Comparison of ENCODE assay signal across 16 cellular contexts in the genomic region with DNA sequence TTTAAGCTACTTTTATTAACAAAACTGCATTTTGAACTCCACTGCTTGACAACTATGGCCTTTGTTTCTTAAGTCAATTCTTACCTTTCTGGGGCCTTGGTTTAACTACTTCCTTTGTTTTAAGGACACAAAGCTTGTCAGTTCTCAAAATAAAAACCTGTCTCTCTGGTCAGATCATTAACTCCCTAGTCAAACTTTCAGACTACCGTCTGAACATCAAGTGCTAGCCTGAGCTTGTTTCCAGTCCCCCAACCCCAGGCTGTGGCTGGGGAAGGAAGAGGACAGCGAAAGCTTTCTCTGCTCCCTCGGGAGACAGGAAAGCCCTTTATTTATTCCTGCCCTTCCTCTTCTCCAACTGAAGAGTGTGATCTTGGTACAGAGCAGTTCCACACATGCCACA. TPM values are rescaled to one million over a fixed set of nuclear protein-coding genes. Genes with fewer than 3 reads are reported as not detected.
DNase-seq lines count a peak whose midpoint lies in the region; ATAC-seq and TF ChIP-seq lines count a peak whose summit lies in the region.
"Had no signal": no experiment of that assay in that cellular context is flagged by ENCODE, and none has a peak within 500 bp of the region (broad histone marks: within the 10 kb centered on the region; RNA-seq: fewer than 3 reads in every experiment).

No MANE protein-coding gene starts in this region.

- H3K9me3 ChIP-seq in lower lobe of right lung, result no peaks in the 10 kb centered on the region

- peaks cover 22% of the 10 kb centered on the region for H3K36me3 Mint-ChIP-seq in activated T-cell treated with anti-CD3 and anti-CD28 coated beads, Interleukin-2, amount 50 U/mL, for 4 hours (ENCODE audit: insufficient read depth)
- peaks cover 13 to 23% of the 10 kb centered on the region in 2 donors for H3K36me3 Mint-ChIP-seq in activated T-cell treated with anti-CD3 and anti-CD28 coated beads, Interleukin-2, amount 50 U/mL, for 72 hours (ENCODE audit: insufficient read depth in 2 of 2)
- peaks cover 38% of the 10 kb centered on the region for H3K36me3 Mint-ChIP-seq in activated naive CD8-positive, alpha-beta T cell treated with anti-CD3 and anti-CD28 coated beads for 36 hours

- H3K36me3 ChIP-seq in lower lobe of right lung, result no peaks in the 10 kb centered on the region
- H3K36me3 ChIP-seq: cardiac muscle cell, heart left ventricle had no signal

- no peak overlapping the region for H3K27ac Mint-ChIP-seq in activated T-cell treated with anti-CD3 and anti-CD28 coated beads, Interleukin-2, amount 50 U/mL, for 72 hours
- peak overlapping the region; percentile 39 for H3K27ac Mint-ChIP-seq in activated naive CD8-positive, alpha-beta T cell treated with anti-CD3 and anti-CD28 coated beads for 36 hours
- H3K27ac Mint-ChIP-seq: activated CD4-positive, alpha-beta memory T cell treated with anti-CD3 and anti-CD28 coated beads for 36 hours had no signal

- no peak for ATAC-seq in activated T-cell treated with anti-CD3 and anti-CD28 coated beads, Interleukin-2, amount 50 U/mL, for 4 hours
- no peak for ATAC-seq in activated T-cell treated with anti-CD3 and anti-CD28 coated beads, Interleukin-2, amount 50 U/mL, for 72 hours (replicated peaks in 1 of 2)
- ATAC-seq in lower lobe of right lung (no peak), GM21529 (IDR thresholded peaks at IDR 0.05; ENCODE audit: unreplicated experiment) (no peak), GM21619 (IDR thresholded peaks at IDR 0.05; ENCODE audit: unreplicated experiment) (no peak)
- ATAC-seq: heart left ventricle had no signal

- DNase-seq in activated T-cell treated with anti-CD3 and anti-CD28 coated beads, Interleukin-2, amount 50 U/mL, for 4 hours, result no peak
- DNase-seq in activated T-cell treated with anti-CD3 and anti-CD28 coated beads, Interleukin-2, amount 50 U/mL, for 72 hours, result no peak
- no peak for DNase-seq in activated naive CD8-positive, alpha-beta T cell treated with anti-CD3 and anti-CD28 coated beads for 36 hours
- DNase-seq in lower lobe of right lung, result no peak
- DNase-seq in substantia nigra (lab: John Stamatoyannopoulos, UW), result no peak
- DNase-seq in cerebellum (ENCODE audit: low spot score), result no peak
- DNase-seq: activated CD4-positive, alpha-beta memory T cell treated with anti-CD3 and anti-CD28 coated beads for 36 hours; activated effector memory CD4-positive, alpha-beta T cell treated with anti-CD3 and anti-CD28 coated beads, Interleukin-2, amount 50 U/mL, for 16 hours; GF-D8; heart left ventricle; KG1; NCI-H82; nucleus accumbens had no signal

- H3K4me1 Mint-ChIP-seq in activated T-cell treated with anti-CD3 and anti-CD28 coated beads, Interleukin-2, amount 50 U/mL, for 4 hours (ENCODE audit: low read depth), result peaks cover 25% of the 10 kb centered on the region
- H3K4me1 Mint-ChIP-seq in activated T-cell treated with anti-CD3 and anti-CD28 coated beads, Interleukin-2, amount 50 U/mL, for 72 hours (ENCODE audit: low read depth), result peaks cover 17% of the 10 kb centered on the region
- peaks cover 15% of the 10 kb centered on the region for H3K4me1 Mint-ChIP-seq in activated naive CD8-positive, alpha-beta T cell treated with anti-CD3 and anti-CD28 coated beads for 36 hours

- no peak for TF ChIP-seq CTCF in lower lobe of right lung (IDR thresholded peaks at IDR 0.05)

- intact Hi-C loops in lower lobe of right lung (cut with DNase I), result no loop called here

- H3K9me3 Mint-ChIP-seq in activated T-cell treated with anti-CD3 and anti-CD28 coated beads, Interleukin-2, amount 50 U/mL, for 4 hours, result peaks cover 12% of the 10 kb centered on the region
- H3K9me3 Mint-ChIP-seq in activated T-cell treated with anti-CD3 and anti-CD28 coated beads, Interleukin-2, amount 50 U/mL, for 72 hours, result peaks cover 0 to 10% of the 10 kb centered on the region in 2 donors
- peaks cover 20% of the 10 kb centered on the region for H3K9me3 Mint-ChIP-seq in activated naive CD8-positive, alpha-beta T cell treated with anti-CD3 and anti-CD28 coated beads for 36 hours

- H3K27ac ChIP-seq in lower lobe of right lung, result peak overlapping the region; percentile 27
- peak overlapping the region; percentile 7 for H3K27ac ChIP-seq in substantia nigra (ENCODE audit: low read depth, low read length, poor library complexity, severe bottlenecking)
- H3K27ac ChIP-seq: cardiac muscle cell, heart left ventricle had no signal

- H3K4me1 ChIP-seq in lower lobe of right lung, result peaks cover 49% of the 10 kb centered on the region

- H3K27me3 ChIP-seq in lower lobe of right lung (ENCODE audit: low read depth), result no peaks in the 10 kb centered on the region
- H3K27me3 ChIP-seq: heart left ventricle had no signal

- H3K4me3 ChIP-seq in lower lobe of right lung, result peak overlapping the region; percentile 84
- H3K4me3 ChIP-seq: cardiac muscle cell, heart left ventricle had no signal

- H3K4me3 Mint-ChIP-seq in activated T-cell treated with anti-CD3 and anti-CD28 coated beads, Interleukin-2, amount 50 U/mL, for 4 hours, result peak overlapping the region; percentile 2
- H3K4me3 Mint-ChIP-seq in activated T-cell treated with anti-CD3 and anti-CD28 coated beads, Interleukin-2, amount 50 U/mL, for 72 hours, result no peak overlapping the region
- H3K4me3 Mint-ChIP-seq in activated naive CD8-positive, alpha-beta T cell treated with anti-CD3 and anti-CD28 coated beads for 36 hours, result no peak overlapping the region

- no peaks in the 10 kb centered on the region for H3K27me3 Mint-ChIP-seq in activated T-cell treated with anti-CD3 and anti-CD28 coated beads, Interleukin-2, amount 50 U/mL, for 4 hours (ENCODE audit: low read depth)
- H3K27me3 Mint-ChIP-seq in activated T-cell treated with anti-CD3 and anti-CD28 coated beads, Interleukin-2, amount 50 U/mL, for 72 hours (ENCODE audit: low read depth), result no peaks in the 10 kb centered on the region
- H3K27me3 Mint-ChIP-seq in activated naive CD8-positive, alpha-beta T cell treated with anti-CD3 and anti-CD28 coated beads for 36 hours, result no peaks in the 10 kb centered on the region
- H3K27me3 Mint-ChIP-seq: activated CD4-positive, alpha-beta memory T cell treated with anti-CD3 and anti-CD28 coated beads for 36 hours had no signal

RNA-seq across cellular contexts. Expression of gene SH3YL1, which starts 1.7 kb away (rescaled TPM):
- total RNA-seq in activated T-cell treated with anti-CD3 and anti-CD28 coated beads, Interleukin-2, amount 50 U/mL, for 4 hours, result 10 to 100 TPM; 12.9 to 14.7 (median 13.9) TPM
- total RNA-seq in activated T-cell treated with anti-CD3 and anti-CD28 coated beads, Interleukin-2, amount 50 U/mL, for 72 hours, result 10 to 100 TPM; 31.6 to 37.8 TPM
- total RNA-seq in activated naive CD8-positive, alpha-beta T cell treated with anti-CD3 and anti-CD28 coated beads for 36 hours, result 10 to 100 TPM; 15.8 to 17.9 TPM
- total RNA-seq in lower lobe of right lung, result 42.2 TPM
- 104 TPM for total RNA-seq in cerebellum

RNA-seq across cellular contexts. Expression of gene ACP1, which starts 2.6 kb away (rescaled TPM):
- total RNA-seq in activated T-cell treated with anti-CD3 and anti-CD28 coated beads, Interleukin-2, amount 50 U/mL, for 4 hours, result 100 to 1,000 TPM; 132 to 178 (median 168) TPM
- total RNA-seq in activated T-cell treated with anti-CD3 and anti-CD28 coated beads, Interleukin-2, amount 50 U/mL, for 72 hours, result 100 to 1,000 TPM; 141 to 163 TPM
- 100 to 1,000 TPM; 170 to 172 TPM for total RNA-seq in activated naive CD8-positive, alpha-beta T cell treated with anti-CD3 and anti-CD28 coated beads for 36 hours
- total RNA-seq in lower lobe of right lung (68.6 TPM), cerebellum (109 TPM)

RNA-seq across cellular contexts. Expression of gene ALKAL2, which starts 25.8 kb away (rescaled TPM):
- total RNA-seq in activated T-cell treated with anti-CD3 and anti-CD28 coated beads, Interleukin-2, amount 50 U/mL, for 4 hours, result not detected
- under 1 TPM; 0.36 to 0.60 TPM for total RNA-seq in activated T-cell treated with anti-CD3 and anti-CD28 coated beads, Interleukin-2, amount 50 U/mL, for 72 hours
- total RNA-seq in activated naive CD8-positive, alpha-beta T cell treated with anti-CD3 and anti-CD28 coated beads for 36 hours, result not detected
- total RNA-seq in lower lobe of right lung (6.7 TPM), cerebellum (2.4 TPM)
- total RNA-seq: activated CD4-positive, alpha-beta memory T cell treated with anti-CD3 and anti-CD28 coated beads for 36 hours had no signal
